Comparison of ENCODE assay signal across 22 cellular contexts in the genomic region with DNA sequence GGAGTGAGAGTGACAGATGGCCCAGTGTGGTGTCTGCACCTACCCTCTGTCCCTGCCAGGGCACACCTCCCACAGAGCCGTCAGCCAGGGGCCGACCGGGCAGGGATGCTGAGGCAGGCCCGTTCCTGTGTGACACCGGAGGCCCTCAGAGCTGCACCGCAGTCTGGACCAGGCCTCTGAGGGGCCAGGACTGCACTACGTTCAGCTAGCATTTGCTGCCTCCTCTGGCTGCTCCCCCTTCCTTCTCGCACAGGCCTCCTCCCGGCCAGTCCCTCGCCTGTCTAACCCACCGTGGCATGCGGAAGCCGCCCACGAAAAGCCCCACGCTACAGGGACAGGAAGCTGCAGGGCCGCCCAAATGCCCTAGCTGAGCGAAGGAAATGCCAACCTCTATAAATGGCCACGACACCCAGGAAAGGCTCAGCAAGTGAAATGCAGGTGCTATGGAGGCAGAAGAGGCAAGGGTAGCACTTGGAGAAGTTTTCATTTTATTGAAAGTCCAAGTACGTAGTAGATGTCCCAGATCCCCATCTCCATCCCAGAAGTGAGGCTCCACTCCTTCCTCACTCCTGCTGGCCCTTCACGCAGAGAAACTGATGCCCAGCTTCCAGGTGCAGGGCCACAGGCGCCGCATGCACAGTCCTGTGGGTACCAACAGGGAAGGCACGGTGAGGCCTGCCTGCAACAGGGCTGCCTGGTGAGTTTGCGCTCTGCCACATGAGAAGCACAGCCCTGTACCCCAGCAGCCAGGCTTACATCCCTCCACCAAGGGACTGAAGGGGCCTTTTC. TPM values are rescaled to one million over a fixed set of nuclear protein-coding genes. Genes with fewer than 3 reads are reported as not detected.
DNase-seq lines count a peak whose midpoint lies in the region; ATAC-seq and TF ChIP-seq lines count a peak whose summit lies in the region.
"Had no signal": no experiment of that assay in that cellular context is flagged by ENCODE, and none has a peak within 500 bp of the region (broad histone marks: within the 10 kb centered on the region; RNA-seq: fewer than 3 reads in every experiment).

No MANE protein-coding gene starts in this region.

- no peak for TF ChIP-seq CTCF in GM06990 (IDR thresholded peaks at IDR 0.05; ENCODE audit: insufficient read depth, low read length, poor library complexity, severe bottlenecking)

- H3K4ac ChIP-seq in trophoblast cell (ENCODE audit: low read depth, low read length): no peak overlapping the region

- no peak overlapping the region for H3K27ac ChIP-seq in trophoblast cell (ENCODE audit: low read depth, low read length)
- H3K27ac ChIP-seq: RWPE1, SJCRH30 had no signal

- H3K36me3 ChIP-seq in GM06990 (ENCODE audit: control insufficient read depth, insufficient read depth, low read length) (peaks cover 3% of the 10 kb centered on the region), trophoblast cell (ENCODE audit: control insufficient read depth in 1 of 2, insufficient read depth in 2 of 2, low read length in 2 of 2) (peaks cover 58 to 66% of the 10 kb centered on the region in 2 experiments)

- H3K79me2 ChIP-seq in trophoblast cell (ENCODE audit: control insufficient read depth, insufficient read depth, low read length, poor library complexity): no peaks in the 10 kb centered on the region

- no peak overlapping the region for H3K14ac ChIP-seq in trophoblast cell (ENCODE audit: low read length)

- no peak overlapping the region for H4K91ac ChIP-seq in trophoblast cell (ENCODE audit: low read depth, low read length)

- no peak overlapping the region for H2AFZ ChIP-seq in trophoblast cell (ENCODE audit: insufficient read depth, low read length, poor library complexity)

- H3K27me3 ChIP-seq in GM06990 (replicated peaks; ENCODE audit: control insufficient read depth, insufficient read depth, low read length): no peaks in the 10 kb centered on the region
- no peaks in the 10 kb centered on the region for H3K27me3 ChIP-seq in trophoblast cell (ENCODE audit: insufficient read depth, low read length)
- H3K27me3 ChIP-seq: MG63, SJCRH30 had no signal

- no peak overlapping the region for H2BK5ac ChIP-seq in trophoblast cell (ENCODE audit: low read depth, low read length, poor library complexity)

- no peak overlapping the region for H4K8ac ChIP-seq in trophoblast cell (ENCODE audit: low read depth, low read length)

- no peak overlapping the region for H4K12ac ChIP-seq in trophoblast cell (ENCODE audit: low read depth, low read length)

- no peak overlapping the region for H3K18ac ChIP-seq in trophoblast cell (ENCODE audit: low read length)

- H2AK5ac ChIP-seq in trophoblast cell (ENCODE audit: low read length): no peak overlapping the region

- DNase-seq in GM06990 (ENCODE audit: extremely low read depth, insufficient read length) (peak; percentile 20), RPMI7951 (ENCODE audit: low read depth) (peak; percentile 5), foreskin melanocyte (peak; percentile 14), trophoblast cell (no peak), NCI-H146 (lab: John Stamatoyannopoulos, UW) (no peak), posterior cingulate gyrus (no peak)
- DNase-seq: ACHN; AML-193; Calu3; CD4-positive, alpha-beta T cell; DMS53; H9; KBM-7; MG63; NCI-H1092 treated with DMSO at 0.1 percent for 48 hours; NCI-H1694 treated with DMSO at 0.1 percent for 48 hours; NK-92 treated with Interleukin-12 subunit alpha and Interleukin-12 subunit beta, amount 100 ng/mL, for 24 hours; OCI-M1 had no signal

- no peak overlapping the region for H2BK120ac ChIP-seq in trophoblast cell (ENCODE audit: insufficient read depth, low read length, poor library complexity)

- intact Hi-C loops in posterior cingulate gyrus (cut with DNase I): no loop called here

- H3K4me1 ChIP-seq in trophoblast cell (ENCODE audit: control insufficient read depth in 1 of 2, insufficient read depth in 2 of 2, low read length in 2 of 2): no peaks in the 10 kb centered on the region
- H3K4me1 ChIP-seq: SJCRH30 had no signal

- no peaks in the 10 kb centered on the region for H3K79me1 ChIP-seq in trophoblast cell (ENCODE audit: low read length)

- H3K4me2 ChIP-seq in trophoblast cell (ENCODE audit: low read length): no peak overlapping the region

- ATAC-seq in HG03565 (IDR thresholded peaks at IDR 0.05; ENCODE audit: unreplicated experiment) (no peak), HG03159 (IDR thresholded peaks at IDR 0.05; ENCODE audit: unreplicated experiment) (no peak)

- H2BK12ac ChIP-seq in trophoblast cell (ENCODE audit: low read length): no peak overlapping the region

- H3K4me3 ChIP-seq in GM06990 (replicated peaks; ENCODE audit: low read depth, low read length) (no peak overlapping the region), trophoblast cell (ENCODE audit: low read depth, low read length) (peak overlapping the region; percentile 8)
- H3K4me3 ChIP-seq: MG63, SJCRH30 had no signal

- WGBS in trophoblast cell (ENCODE audit: extremely low coverage, insufficient coverage, insufficient read length): no CpG with 5 or more reads among the region's 24 CpGs

- H3K9me3 ChIP-seq in trophoblast cell (ENCODE audit: insufficient read depth, low read depth, low read length): peaks cover 47% of the 10 kb centered on the region

- no peak overlapping the region for H3K23ac ChIP-seq in trophoblast cell (ENCODE audit: low read length)

- no peak overlapping the region for H3K9ac ChIP-seq in trophoblast cell (ENCODE audit: low read length)

RNA-seq across cellular contexts. Expression of gene MAPK9, which starts 38.7 kb away (rescaled TPM):
- 18.0 and 19.0 TPM in 2 replicates for total RNA-seq in RPMI7951 (2014; rRNA removed; shearing (Covaris generic))
- 35.7 and 36.2 TPM in 2 replicates for polyA plus RNA-seq in trophoblast cell (2013)

RNA-seq across cellular contexts. Expression of gene RASGEF1C, which starts 44.2 kb away (rescaled TPM):
- total RNA-seq in RPMI7951 (2014; rRNA removed; shearing (Covaris generic)): 0.24 and 2.0 TPM in 2 replicates
- polyA plus RNA-seq in trophoblast cell (2013): 0.56 and 0.78 TPM in 2 replicates
- total RNA-seq: Calu3; CD4-positive, alpha-beta T cell; SJCRH30 had no signal

Comparison
In these comparisons a context has a peak if more than half of its experiments do, and no peak if none do; other contexts are left out.
1. DNase-seq: peak in GM06990 (single experiment), RPMI7951 (single experiment) and foreskin melanocyte (single experiment); none in trophoblast cell (0 of 2), NCI-H146 (single experiment) and posterior cingulate gyrus (0 of 10).